In genomic region chr5:96333397-96333790, GRCh38 we compare ENCODE assay signal across 14 cellular contexts.
DNase-seq lines count a peak whose midpoint lies in the region; ATAC-seq and TF ChIP-seq lines count a peak whose summit lies in the region.
"Had no signal": no experiment of that assay in that cellular context is flagged by ENCODE, and none has a peak within 500 bp of the region (broad histone marks: within the 10 kb centered on the region; RNA-seq: fewer than 3 reads in every experiment).

No MANE protein-coding gene starts in this region.

- no peak overlapping the region for H3K23ac ChIP-seq in mesenchymal stem cell (ENCODE audit: low read length in 2 of 2)

- no peak overlapping the region for H3K18ac ChIP-seq in mesenchymal stem cell (ENCODE audit: low read depth in 1 of 2, low read length in 2 of 2)

- no peaks in the 10 kb centered on the region for H3K79me1 ChIP-seq in mesenchymal stem cell (replicated peaks; ENCODE audit: low read length, poor library complexity, severe bottlenecking)

- peak overlapping the region; percentile 85 for H2BK15ac ChIP-seq in mesenchymal stem cell (ENCODE audit: low read depth, poor library complexity, severe bottlenecking)

- no peak overlapping the region for H2BK120ac ChIP-seq in mesenchymal stem cell (ENCODE audit: low read depth, low read length)

- no peak for TF ChIP-seq CTCF in heart right ventricle (IDR thresholded peaks at IDR 0.05)
- no peak for TF ChIP-seq CTCF in thoracic aorta (IDR thresholded peaks at IDR 0.05)

- H3K4me2 ChIP-seq in mesenchymal stem cell (ENCODE audit: low read length, poor library complexity, severe bottlenecking), result no peak overlapping the region

- DNase-seq in heart right ventricle (no peak), left cardiac atrium (no peak), adipocyte (ENCODE audit: low read depth) (no peak), mesenchymal stem cell (no peak), thoracic aorta (ENCODE audit: low spot score) (no peak), NCI-H2081 treated with DMSO at 0.1 percent for 48 hours (lab: John Stamatoyannopoulos, UW) (no peak), DMS 273 (lab: John Stamatoyannopoulos, UW; ENCODE audit: unreplicated experiment) (no peak)
- DNase-seq: KBM-7, NCI-H1048, NCI-H446 treated with DMSO at 0.1 percent for 48 hours, NCI-H774, SHP77 had no signal

- H3K9ac ChIP-seq in adipocyte (ENCODE audit: low read length) (peak overlapping the region; percentile 24), mesenchymal stem cell (ENCODE audit: low read length) (no peak overlapping the region)

- ATAC-seq in heart right ventricle (peak in 2 of 8 donors; percentile 20 to 42), left cardiac atrium (no peak), thoracic aorta (ENCODE audit: insufficient number of reproducible peaks, low FRiP score, low read depth) (no peak), GM18858 (IDR thresholded peaks at IDR 0.05; ENCODE audit: unreplicated experiment) (no peak)

- no peak overlapping the region for H2AFZ ChIP-seq in mesenchymal stem cell (ENCODE audit: low read depth, low read length)

- H3K4me3 ChIP-seq in heart right ventricle (no peak overlapping the region), adipocyte (ENCODE audit: low read length) (no peak overlapping the region), mesenchymal stem cell (ENCODE audit: insufficient read depth in 1 of 2, low read depth in 1 of 2, low read length in 2 of 2) (no peak overlapping the region), thoracic aorta (peak overlapping the region; percentile 44)

- WGBS in heart right ventricle, 2 donors, result 79 to 80% methylated on average over 4 of the region's 4 CpGs
- WGBS in mesenchymal stem cell, result 89% methylated on average over 4 of the region's 4 CpGs

- no peaks in the 10 kb centered on the region for H3K9me3 ChIP-seq in heart right ventricle
- no peaks in the 10 kb centered on the region for H3K9me3 ChIP-seq in adipocyte (ENCODE audit: control insufficient read depth, low read length)
- no peaks in the 10 kb centered on the region for H3K9me3 ChIP-seq in mesenchymal stem cell (ENCODE audit: control insufficient read depth, low read length)
- no peaks in the 10 kb centered on the region for H3K9me3 ChIP-seq in thoracic aorta

- intact Hi-C loops in heart right ventricle (cut with DNase I), result loop anchor here (2.0 to 10.0 kb wide), 10 partner anchors 89 to 689 kb away; partner anchors contain the start of genes RFESD (in 5 of the 10) and ELL2 (in 3 of the 10)
- intact Hi-C loops in left cardiac atrium (cut with DNase I), result loop anchor here (10.0 kb wide), 3 partner anchors 209 to 559 kb away; partner anchors contain the start of gene ELL2 (in 1 of the 2)

- no peak overlapping the region for H2BK12ac ChIP-seq in mesenchymal stem cell (ENCODE audit: low read length in 2 of 2)

- H3K4ac ChIP-seq in mesenchymal stem cell (ENCODE audit: low read depth in 1 of 2, low read length in 2 of 2), result peak overlapping the region in 1 of 2 experiments; percentile 52

- no peak overlapping the region for H3K14ac ChIP-seq in mesenchymal stem cell (ENCODE audit: low read length in 2 of 2)

- H3K27ac ChIP-seq in heart right ventricle, result peak overlapping the region in 8 of 10 donors; percentile 8 to 54 (median 19)
- H3K27ac ChIP-seq in mesenchymal stem cell (ENCODE audit: low read length, poor library complexity, severe bottlenecking), result no peak overlapping the region
- peak overlapping the region; percentile 57 to 62 for H3K27ac ChIP-seq in thoracic aorta
- H3K27ac ChIP-seq: HL-60 had no signal

- peaks cover 0 to 42% (median 10%) of the 10 kb centered on the region in 9 donors for H3K4me1 ChIP-seq in heart right ventricle
- peaks cover 75% of the 10 kb centered on the region for H3K4me1 ChIP-seq in adipocyte (ENCODE audit: control insufficient read depth, insufficient read depth, low read length)
- H3K4me1 ChIP-seq in mesenchymal stem cell (ENCODE audit: control insufficient read depth, insufficient read depth, low read depth, low read length), result peaks cover 6% of the 10 kb centered on the region
- peaks cover 40 to 75% of the 10 kb centered on the region in 2 donors for H3K4me1 ChIP-seq in thoracic aorta (ENCODE audit: control insufficient read depth in 1 of 2, low read depth in 2 of 2)

- H3K27me3 ChIP-seq in heart right ventricle, result no peaks in the 10 kb centered on the region
- H3K27me3 ChIP-seq in adipocyte (replicated peaks; ENCODE audit: control insufficient read depth, insufficient read depth, low read length), result no peaks in the 10 kb centered on the region
- no peaks in the 10 kb centered on the region for H3K27me3 ChIP-seq in mesenchymal stem cell (ENCODE audit: control insufficient read depth in 1 of 2, insufficient read depth in 1 of 2, low read length in 2 of 2)
- H3K27me3 ChIP-seq in thoracic aorta (replicated peaks; ENCODE audit: insufficient read depth), result no peaks in the 10 kb centered on the region

- no peak overlapping the region for H4K8ac ChIP-seq in mesenchymal stem cell (ENCODE audit: low read length)

- H3K36me3 ChIP-seq in heart right ventricle, result no peaks in the 10 kb centered on the region
- H3K36me3 ChIP-seq in adipocyte (ENCODE audit: control insufficient read depth, insufficient read depth, low read length, severe bottlenecking), result no peaks in the 10 kb centered on the region
- H3K36me3 ChIP-seq in mesenchymal stem cell (ENCODE audit: control insufficient read depth in 1 of 2, insufficient read depth in 2 of 2, low read depth in 1 of 2, low read length in 2 of 2), result no peaks in the 10 kb centered on the region
- no peaks in the 10 kb centered on the region for H3K36me3 ChIP-seq in thoracic aorta

- no peak overlapping the region for H2BK5ac ChIP-seq in mesenchymal stem cell (ENCODE audit: low read depth, low read length, poor library complexity, severe bottlenecking)

- peak overlapping the region; percentile 60 for H2AK5ac ChIP-seq in mesenchymal stem cell (ENCODE audit: low read length, severe bottlenecking)

- peak overlapping the region; percentile 70 for H4K91ac ChIP-seq in mesenchymal stem cell (ENCODE audit: low read length)
